30 cellular contexts compared by ENCODE assay signal in genomic region chr4:147313114-147313513, GRCh38.
"Had no signal": no experiment of that assay in that cellular context is flagged by ENCODE, and none has a peak within 500 bp of the region (broad histone marks: within the 10 kb centered on the region; RNA-seq: fewer than 3 reads in every experiment).

No MANE protein-coding gene starts in this region.

- DNase-seq: activated CD4-positive, alpha-beta memory T cell treated with anti-CD3 and anti-CD28 coated beads, Interleukin-2, amount 10 ng/mL, durations not matched to agents 7 days and 5 days; activated CD4-positive, alpha-beta T cell treated with anti-CD3 and anti-CD28 coated beads, Interleukin-2, amount 10 ng/mL, durations not matched to agents 24 days and 14 days; activated CD4-positive, CD25-positive, alpha-beta regulatory T cell treated with anti-CD3 and anti-CD28 coated beads, Interleukin-2, amount 50 U/mL, for 72 hours; activated CD8-positive, alpha-beta memory T cell treated with anti-CD3 and anti-CD28 coated beads, Interleukin-2, amount 50 U/mL, for 48 hours; activated gamma-delta T cell treated with Interleukin-2 at 50 U/mL for 16 hours; activated naive CD4-positive, alpha-beta T cell treated with anti-CD3 and anti-CD28 coated beads, Interleukin-2, amount 50 U/mL, for 16 hours; activated T-cell treated with anti-CD3 and anti-CD28 coated beads, Interleukin-2, amount 50 U/mL, for 24 hours; amygdala; central memory CD4-positive, alpha-beta T cell; effector CD8-positive, alpha-beta T cell; gastrocnemius medialis; glutamatergic neuron; hippocampal formation; left cardiac atrium; mucosa of descending colon; pancreas; psoas muscle; sigmoid colon; stimulated activated CD4-positive, alpha-beta T cell treated with anti-CD3 and anti-CD28 coated beads, Interleukin-1b, Interleukin-23, amount 100 ng/mL, for 48 hours; stimulated activated CD4-positive, alpha-beta T cell treated with anti-CD3 and anti-CD28 coated beads, Interleukin-4, amount 100 ng/mL, for 4 hours; stimulated activated CD8-positive, alpha-beta memory T cell treated with anti-CD3 and anti-CD28 coated beads, Interleukin-4, amount 100 ng/mL, for 48 hours; stimulated activated naive CD8-positive, alpha-beta T cell treated with anti-CD3 and anti-CD28 coated beads, Interleukin-15, amount 100 ng/mL, for 72 hours; substantia nigra; T-helper 17 cell; T1000; tibial artery had no signal

- H3K27me3 ChIP-seq: gastrocnemius medialis, pancreas, sigmoid colon, tibial artery had no signal

- H3K36me3 ChIP-seq: gastrocnemius medialis, pancreas, sigmoid colon, tibial artery had no signal

- H3K9me3 ChIP-seq: gastrocnemius medialis, mucosa of descending colon, pancreas, psoas muscle, sigmoid colon, tibial artery had no signal

- H3K27ac ChIP-seq: epithelial cell of prostate, gastrocnemius medialis, pancreas, psoas muscle, sigmoid colon, tibial artery had no signal

- H3K4me1 ChIP-seq: gastrocnemius medialis, pancreas, psoas muscle, sigmoid colon had no signal

- ATAC-seq: activated T-helper 17 cell treated with anti-CD3 and anti-CD28 coated beads, Interleukin-2, amount 50 U/mL, for 72 hours; gastrocnemius medialis; left cardiac atrium; mucosa of descending colon; pancreas; psoas muscle; stimulated activated memory B cell treated with anti-CD40 and anti-IgM and Interleukin-4, amounts not matched to agents 10 μg/mL and 1 μg/mL and 100 μg/mL, for 72 hours; stimulated activated naive CD8-positive, alpha-beta T cell treated with anti-CD3 and anti-CD28 coated beads, Interleukin-15, amount 100 ng/mL, for 72 hours; T-helper 17 cell had no signal

- H3K4me3 ChIP-seq: gastrocnemius medialis, mucosa of descending colon, pancreas, psoas muscle, sigmoid colon, smooth muscle cell, tibial artery had no signal
